In genomic region chr4:37759833-37760232, GRCh38 we compare ENCODE assay signal across 20 cellular contexts.
"Had no signal": no experiment of that assay in that cellular context is flagged by ENCODE, and none has a peak within 500 bp of the region (broad histone marks: within the 10 kb centered on the region; RNA-seq: fewer than 3 reads in every experiment).

No MANE protein-coding gene starts in this region.

- DNase-seq: IMR-90, Kasumi-1, MV-4-11, NCI-H1048, NCI-H1105, NCI-H1417, NCI-H1436 treated with DMSO at 0.1 percent for 48 hours, NCI-H1694, NCI-H187 treated with DMSO at 0.1 percent for 48 hours, NCI-H2029 treated with DMSO at 0.1 percent for 48 hours, NCI-H2171 treated with DMSO at 0.1 percent for 48 hours, NCI-H345, NCI-H446 treated with DMSO at 0.1 percent for 48 hours, NCI-H524, NCI-H526 treated with DMSO at 0.1 percent for 48 hours, NCI-H774, RPMI8226, SHP77 had no signal

- H3K9ac ChIP-seq: KMS-11 had no signal

- H3K27ac ChIP-seq: KMS-11 had no signal

- ATAC-seq: SK-N-SH treated with all-trans-retinoic acid at 6 μM for 48 hours had no signal

- H3K4me2 ChIP-seq: KMS-11 had no signal
